ENCODE assay signal across 8 cellular contexts in the genomic region with DNA sequence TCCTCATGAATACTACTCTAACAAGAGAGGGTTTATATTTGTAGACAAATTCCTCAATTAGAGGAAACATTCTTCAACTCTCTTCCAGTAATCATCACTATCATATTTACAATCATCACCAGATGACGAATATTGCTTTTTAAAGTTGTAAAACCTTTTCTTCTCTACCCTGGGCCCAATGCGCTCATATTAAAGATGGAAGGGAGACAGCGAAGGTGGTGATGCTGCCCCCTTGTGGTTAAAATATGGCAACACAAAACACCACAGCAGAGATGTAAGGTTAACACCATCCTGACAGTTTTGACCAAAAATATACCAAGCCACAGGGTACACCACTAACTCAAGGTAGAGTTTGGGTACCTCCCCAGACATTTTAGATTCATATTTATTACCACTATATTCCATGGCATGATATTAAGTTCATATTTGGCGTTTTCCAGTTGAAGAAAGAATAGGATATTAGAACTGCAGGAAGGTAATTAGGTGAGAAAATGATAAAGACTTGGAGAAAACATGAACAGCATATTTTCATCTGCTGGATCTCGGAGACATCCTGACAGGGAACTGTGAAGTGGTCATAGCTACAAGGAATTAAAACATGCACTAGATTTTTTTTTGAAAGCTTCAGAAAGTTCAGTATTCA.
DNase-seq lines count a peak whose midpoint lies in the region; ATAC-seq and TF ChIP-seq lines count a peak whose summit lies in the region.

No MANE protein-coding gene starts in this region.

- H3K36me3 Mint-ChIP-seq in nephron progenitor cell (ENCODE audit: low read depth), result no peaks in the 10 kb centered on the region

- peaks cover under 1% of the 10 kb centered on the region for H3K27me3 ChIP-seq in WERI-Rb-1 (ENCODE audit: insufficient read depth, low read depth, severe bottlenecking)

- DNase-seq in AG04449 (ENCODE audit: low read depth, low spot score) (no peak), GM04504 (ENCODE audit: low read depth) (peak; percentile 17), Kasumi-1 (lab: John Stamatoyannopoulos, UW) (peak; percentile 26 to 45), WERI-Rb-1 (peak; percentile 28), epithelial cell of proximal tubule (ENCODE audit: low read depth) (no peak), nephron progenitor cell (peak; percentile 38), GM19238 (ENCODE audit: insufficient read length, low spot score) (no peak)

- no peak for ATAC-seq in GM21423 (IDR thresholded peaks at IDR 0.05; ENCODE audit: unreplicated experiment)

- H3K27me3 Mint-ChIP-seq in nephron progenitor cell (ENCODE audit: low read depth, poor library complexity), result no peaks in the 10 kb centered on the region

- peak; percentile 38 for TF ChIP-seq CTCF in AG04449 (IDR thresholded peaks at IDR 0.05; ENCODE audit: insufficient read depth, low read length, missing control alignments)
- peak; percentile 64 for TF ChIP-seq CTCF in WERI-Rb-1 (IDR thresholded peaks at IDR 0.05; ENCODE audit: low read depth, low read length)
- TF ChIP-seq CTCF in epithelial cell of proximal tubule (conservative IDR thresholded peaks at IDR 0.05; ENCODE audit: low read depth, low read length), result peak; percentile 62
- peak; percentile 65 for TF ChIP-seq CTCF in nephron progenitor cell (IDR thresholded peaks at IDR 0.05)

- CTCF ChIA-PET in AG04449 (lab: Yijun Ruan, JAX), result interaction anchor here (0.7 to 3.7 kb wide), 21 partner anchors 13 to 407 kb away, joined by 3 to 16 read pairs (median 4); no protein-coding TSS in a partner anchor

- H3K27ac ChIP-seq in WERI-Rb-1, result no peak overlapping the region

- H3K9me3 Mint-ChIP-seq in nephron progenitor cell, result peaks cover 26% of the 10 kb centered on the region

- POLR2A ChIA-PET in AG04449 (lab: Yijun Ruan, JAX), result no interaction called here

- H3K36me3 ChIP-seq in WERI-Rb-1, result no peaks in the 10 kb centered on the region

- no peak overlapping the region for H3K27ac Mint-ChIP-seq in nephron progenitor cell

- H3K4me1 Mint-ChIP-seq in nephron progenitor cell, result no peaks in the 10 kb centered on the region

- H3K4me3 Mint-ChIP-seq in nephron progenitor cell, result no peak overlapping the region

- no peak overlapping the region for H3K4me3 ChIP-seq in AG04449 (ENCODE audit: low read depth, low read length)
- no peak overlapping the region for H3K4me3 ChIP-seq in WERI-Rb-1 (ENCODE audit: low read depth, low read length)
- no peak overlapping the region for H3K4me3 ChIP-seq in epithelial cell of proximal tubule (ENCODE audit: low read depth, low read length)

- H3K9me3 ChIP-seq in WERI-Rb-1 (ENCODE audit: severe bottlenecking), result no peaks in the 10 kb centered on the region

Comparison
In these comparisons a context has a peak if more than half of its experiments do, and no peak if none do; other contexts are left out.
1. DNase-seq: peak in GM04504 (single experiment), Kasumi-1 (2 of 2), WERI-Rb-1 (single experiment) and nephron progenitor cell (single experiment); none in AG04449 (single experiment), epithelial cell of proximal tubule (single experiment) and GM19238 (single experiment).
2. Peak in every context shown above with its lines, with median percentiles within 50 percentile points of each other: CTCF ChIP-seq.